In genomic region chr17:76718516-76718915, GRCh38 we compare ENCODE assay signal across 18 cellular contexts.
"Had no signal": no experiment of that assay in that cellular context is flagged by ENCODE, and none has a peak within 500 bp of the region (broad histone marks: within the 10 kb centered on the region; RNA-seq: fewer than 3 reads in every experiment).

No MANE protein-coding gene starts in this region.

- FAIRE-seq: kidney had no signal

- H3K27ac Mint-ChIP-seq: activated naive CD4-positive, alpha-beta T cell treated with anti-CD3 and anti-CD28 coated beads, Interleukin-2, amount 50 U/mL, for 24 hours; activated T-helper 2 cell treated with anti-CD3 and anti-CD28 coated beads, Interferon-gamma antibody, Interleukin-2, Interleukin-4, amounts not matched to agents 10 μg/mL and 5 μg/mL and 100 μg/mL, durations not matched to agents 14 hours and 24 hours and 36 hours; nephron progenitor cell; T-helper 2 cell treated with Interferon-gamma antibody and Interleukin-4, amounts not matched to agents 5 μg/mL and 100 μg/mL, for 36 hours had no signal

- H3K27me3 Mint-ChIP-seq: activated naive CD4-positive, alpha-beta T cell treated with anti-CD3 and anti-CD28 coated beads, Interleukin-2, amount 50 U/mL, for 24 hours had no signal

- ATAC-seq: left lung, sciatic nerve had no signal

- H3K9me3 ChIP-seq: esophagus muscularis mucosa, left lung, ovary, stomach, thoracic aorta had no signal

- H3K27me3 ChIP-seq: esophagus muscularis mucosa, left lung, ovary, stomach had no signal

- H3K36me3 ChIP-seq: ovary had no signal

- DNase-seq: activated CD4-positive, alpha-beta T cell treated with anti-CD3 and anti-CD28 coated beads, Interleukin-2, amount 50 U/mL, for 1 hour; activated CD4-positive, CD25-positive, alpha-beta regulatory T cell; central memory CD4-positive, alpha-beta T cell; effector CD4-positive, alpha-beta T cell; kidney; left lung; nephron progenitor cell; ovary; stimulated activated CD4-positive, alpha-beta T cell treated with anti-CD3 and anti-CD28 coated beads, Interleukin-2, amount 100 ng/mL, for 24 hours; stomach; SW 1271 had no signal

- H3K4me3 ChIP-seq: coronary artery, esophagus muscularis mucosa, left lung, ovary, stomach, thoracic aorta had no signal

- H3K27ac ChIP-seq: coronary artery, esophagus muscularis mucosa, ovary, stomach, thoracic aorta had no signal

- H3K9me3 Mint-ChIP-seq: activated naive CD4-positive, alpha-beta T cell treated with anti-CD3 and anti-CD28 coated beads, Interleukin-2, amount 50 U/mL, for 24 hours; activated T-helper 2 cell treated with anti-CD3 and anti-CD28 coated beads, Interferon-gamma antibody, Interleukin-2, Interleukin-4, amounts not matched to agents 10 μg/mL and 5 μg/mL and 100 μg/mL, durations not matched to agents 14 hours and 24 hours and 36 hours; nephron progenitor cell; T-helper 2 cell treated with Interferon-gamma antibody and Interleukin-4, amounts not matched to agents 5 μg/mL and 100 μg/mL, for 36 hours had no signal

- H3K4me1 Mint-ChIP-seq: nephron progenitor cell had no signal

- H3K4me3 Mint-ChIP-seq: activated naive CD4-positive, alpha-beta T cell treated with anti-CD3 and anti-CD28 coated beads, Interleukin-2, amount 50 U/mL, for 24 hours; nephron progenitor cell; T-helper 2 cell treated with Interferon-gamma antibody and Interleukin-4, amounts not matched to agents 5 μg/mL and 100 μg/mL, for 36 hours had no signal
